Comparison of ENCODE assay signal across 10 cellular contexts in the genomic region with DNA sequence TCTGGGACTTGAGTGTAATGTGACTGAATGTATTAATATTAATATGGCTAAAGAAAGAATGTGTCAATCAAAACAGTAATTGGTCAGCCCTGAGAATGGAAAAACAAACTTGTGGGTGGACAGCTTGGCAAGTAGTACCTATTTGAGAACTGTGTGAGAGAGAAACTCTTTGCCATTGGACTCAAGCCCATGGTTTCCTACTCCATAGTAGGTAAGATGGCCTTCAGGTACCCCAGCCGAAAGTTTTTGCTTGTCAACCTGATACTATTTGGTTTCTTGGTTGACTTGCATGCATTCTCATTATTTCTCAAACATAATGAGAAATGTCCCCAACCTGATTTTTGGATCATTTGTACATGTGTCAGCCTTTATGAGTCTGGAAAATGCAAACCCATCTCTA.
"Had no signal": no experiment of that assay in that cellular context is flagged by ENCODE, and none has a peak within 500 bp of the region (broad histone marks: within the 10 kb centered on the region; RNA-seq: fewer than 3 reads in every experiment).

No MANE protein-coding gene starts in this region.

- ATAC-seq: GM23338, HCT116 had no signal

- FAIRE-seq: H1, H54 had no signal

- H3K4me3 Mint-ChIP-seq: GM23338, H9, HFFc6 had no signal

- H3K9me3 Mint-ChIP-seq: GM23338, H9 had no signal

- DNase-seq: GM23248, GOT3, H7, H9, HCEC 1CT, HFFc6 had no signal

- H3K4me1 Mint-ChIP-seq: H9 had no signal

- H3K27ac Mint-ChIP-seq: GM23338, H9, HFFc6 had no signal
